8 cellular contexts compared by ENCODE assay signal in the genomic region with DNA sequence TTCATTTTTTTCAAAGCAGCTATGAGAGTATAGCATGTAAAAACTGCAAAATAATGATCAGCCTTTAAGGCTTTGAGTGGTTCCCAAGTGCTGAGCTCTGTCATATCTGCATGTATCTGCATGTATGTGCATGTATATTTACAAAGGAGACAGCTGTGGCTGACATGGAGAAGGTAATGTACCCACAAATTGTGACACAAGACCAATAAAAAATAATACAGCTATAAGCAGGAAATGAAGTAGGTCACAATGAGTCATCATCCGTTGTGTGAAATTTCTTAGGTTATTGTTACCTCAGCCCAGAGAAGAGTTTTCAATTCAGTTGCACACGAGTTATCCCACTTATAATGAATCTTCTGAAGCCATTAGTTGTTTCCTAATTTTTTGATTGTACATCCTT.
DNase-seq lines count a peak whose midpoint lies in the region; ATAC-seq and TF ChIP-seq lines count a peak whose summit lies in the region.

No MANE protein-coding gene starts in this region.

- in situ Hi-C loops in transverse colon (cut with MboI; ENCODE audit: low pct_ligation_motif_present in 1 of 4, low pct_unique_long_range_greater_than_20kb in 1 of 4, low sequenced_read_pairs in 3 of 4): no loop called here

- TF ChIP-seq CTCF in AG10803 (conservative IDR thresholded peaks at IDR 0.05; ENCODE audit: low read length) (no peak), transverse colon (IDR thresholded peaks at IDR 0.05) (no peak)

- H3K9me3 ChIP-seq in esophagus (ENCODE audit: control insufficient read depth in 2 of 2, insufficient read depth in 1 of 2, low read depth in 1 of 2, low read length in 1 of 2) (no peaks in the 10 kb centered on the region), transverse colon (no peaks in the 10 kb centered on the region)

- H3K36me3 ChIP-seq in esophagus (ENCODE audit: control insufficient read depth in 2 of 2, insufficient read depth in 2 of 2, low read length in 1 of 2): no peaks in the 10 kb centered on the region
- H3K36me3 ChIP-seq in transverse colon: no peaks in the 10 kb centered on the region

- 32 to 39% methylated on average over 2 of the region's 2 CpGs for WGBS in esophagus, 2 donors
- 25 to 35% methylated on average over 2 of the region's 2 CpGs for WGBS in transverse colon (ENCODE audit: low coverage in 1 of 2), 2 donors

- DNase-seq in AG10803 (ENCODE audit: low read depth) (peak; percentile 45), RPMI7951 (ENCODE audit: low read depth) (peak; percentile 43), transverse colon (no peak), NCI-H128 (lab: John Stamatoyannopoulos, UW; ENCODE audit: unreplicated experiment) (no peak)

- TF ChIP-seq EP300 in transverse colon (IDR thresholded peaks at IDR 0.05; ENCODE audit: low read depth): no peak

- no peaks in the 10 kb centered on the region for H3K27me3 ChIP-seq in esophagus (ENCODE audit: control insufficient read depth in 1 of 2, insufficient read depth in 2 of 2, low read length in 2 of 2)
- H3K27me3 ChIP-seq in transverse colon: no peaks in the 10 kb centered on the region

- H3K4me1 ChIP-seq in esophagus (ENCODE audit: control insufficient read depth in 2 of 2, insufficient read depth in 2 of 2, low read length in 1 of 2) (peaks cover 2 to 8% of the 10 kb centered on the region in 2 donors), transverse colon (peaks cover 0 to 22% (median 0%) of the 10 kb centered on the region in 4 donors)

- no peak for TF ChIP-seq POLR2A in transverse colon (IDR thresholded peaks at IDR 0.05)

- intact Hi-C loops in transverse colon (cut with DNase I; ENCODE audit: low total_unique reads): no loop called here

- H3K4me3 ChIP-seq in AG10803 (ENCODE audit: low read length): no peak overlapping the region
- no peak overlapping the region for H3K4me3 ChIP-seq in esophagus (ENCODE audit: low read depth in 1 of 2, low read length in 2 of 2)
- no peak overlapping the region for H3K4me3 ChIP-seq in transverse colon

- peak; percentile 55 for ATAC-seq in GM19035 (IDR thresholded peaks at IDR 0.05; ENCODE audit: unreplicated experiment)
- ATAC-seq in GM19463 (IDR thresholded peaks at IDR 0.05; ENCODE audit: unreplicated experiment): no peak
- ATAC-seq in HG03460 (IDR thresholded peaks at IDR 0.05; ENCODE audit: unreplicated experiment): no peak

- H3K27ac ChIP-seq in esophagus (ENCODE audit: low read depth in 2 of 2, low read length in 1 of 2) (peak overlapping the region; percentile 79 to 83), transverse colon (peak overlapping the region; percentile 35 to 72 (median 52))

Comparison
In these comparisons a context has a peak if more than half of its experiments do, and no peak if none do; other contexts are left out.
1. DNase-seq: peak in AG10803 (single experiment) and RPMI7951 (single experiment); none in transverse colon (single experiment) and NCI-H128 (single experiment).